ENCODE assay signal across 18 cellular contexts in genomic region chr9:117681827-117682226, GRCh38.
"Had no signal": no experiment of that assay in that cellular context is flagged by ENCODE, and none has a peak within 500 bp of the region (broad histone marks: within the 10 kb centered on the region; RNA-seq: fewer than 3 reads in every experiment).

No MANE protein-coding gene starts in this region.

- H3K4me1 Mint-ChIP-seq: naive thymus-derived CD8-positive, alpha-beta T cell had no signal

- H3K4me1 ChIP-seq: gastrocnemius medialis, right atrium auricular region, stomach had no signal

- H3K27me3 ChIP-seq: esophagus muscularis mucosa, gastrocnemius medialis, heart right ventricle, right atrium auricular region, stomach, transverse colon had no signal

- DNase-seq: effector memory CD8-positive, alpha-beta T cell; gastrocnemius medialis; heart right ventricle; hypothalamus; kidney glomerular epithelial cell; naive thymus-derived CD8-positive, alpha-beta T cell; posterior cingulate gyrus; small intestine; stimulated activated CD4-positive, alpha-beta T cell treated with anti-CD3 and anti-CD28 coated beads, Interleukin-12 subunit alpha, Interleukin-12 subunit beta, amount 100 ng/mL, for 4 hours; stimulated activated naive CD4-positive, alpha-beta T cell; stomach; substantia nigra; transverse colon had no signal

- H3K36me3 ChIP-seq: esophagus muscularis mucosa, gastrocnemius medialis, heart right ventricle, right atrium auricular region, stomach, thoracic aorta, transverse colon had no signal

- H3K9me3 ChIP-seq: esophagus muscularis mucosa, gastrocnemius medialis, heart right ventricle, right atrium auricular region, stomach, thoracic aorta, transverse colon had no signal

- H3K4me3 ChIP-seq: esophagus muscularis mucosa, gastrocnemius medialis, heart right ventricle, right atrium auricular region, stomach, thoracic aorta, transverse colon had no signal

- H3K27ac Mint-ChIP-seq: dendritic cell treated with granulocyte-macrophage colony-stimulating factor and Interleukin-4, amounts not matched to agents 40 ng/mL and 50 ng/mL, for 4 days; effector memory CD8-positive, alpha-beta T cell; naive thymus-derived CD8-positive, alpha-beta T cell had no signal

- H3K4me3 Mint-ChIP-seq: dendritic cell treated with granulocyte-macrophage colony-stimulating factor and Interleukin-4, amounts not matched to agents 40 ng/mL and 50 ng/mL, for 4 days; effector memory CD8-positive, alpha-beta T cell; naive thymus-derived CD8-positive, alpha-beta T cell had no signal

- H3K36me3 Mint-ChIP-seq: naive thymus-derived CD8-positive, alpha-beta T cell had no signal

- H3K27ac ChIP-seq: epithelial cell of prostate, esophagus muscularis mucosa, gastrocnemius medialis, heart right ventricle, right atrium auricular region, stomach, thoracic aorta, transverse colon had no signal

- H3K9me3 Mint-ChIP-seq: effector memory CD8-positive, alpha-beta T cell had no signal

- H3K27me3 Mint-ChIP-seq: effector memory CD8-positive, alpha-beta T cell had no signal

- ATAC-seq: effector memory CD8-positive, alpha-beta T cell; gastrocnemius medialis; heart right ventricle; naive thymus-derived CD8-positive, alpha-beta T cell had no signal
